Comparison of ENCODE assay signal across 11 cellular contexts in genomic region chr15:90685688-90686434, GRCh38. TPM values are rescaled to one million over a fixed set of nuclear protein-coding genes. Genes with fewer than 3 reads are reported as not detected.
A peak's percentile ranks its signal among the peaks of the same experiment; 100 is the strongest.
DNase-seq lines count a peak whose midpoint lies in the region; ATAC-seq and TF ChIP-seq lines count a peak whose summit lies in the region.
"Had no signal": no experiment of that assay in that cellular context is flagged by ENCODE, and none has a peak within 500 bp of the region (broad histone marks: within the 10 kb centered on the region; RNA-seq: fewer than 3 reads in every experiment).

No MANE protein-coding gene starts in this region.

- H3K4me3 ChIP-seq in OCI-LY3 (ENCODE audit: low read length) (no peak overlapping the region), GM23338 (no peak overlapping the region)
- H3K4me3 ChIP-seq: esophagus muscularis mucosa had no signal

- H3K4me1 Mint-ChIP-seq in activated T-cell treated with anti-CD3 and anti-CD28 coated beads, Interleukin-2, amount 50 U/mL, for 72 hours (ENCODE audit: low read depth) = peaks cover 48% of the 10 kb centered on the region
- H3K4me1 Mint-ChIP-seq in stimulated activated memory B cell treated with anti-CD40 and anti-IgM and Interleukin-4, amounts not matched to agents 10 μg/mL and 1 μg/mL and 100 μg/mL, for 72 hours = peaks cover 17% of the 10 kb centered on the region
- H3K4me1 Mint-ChIP-seq in GM23338 = peaks cover 5% of the 10 kb centered on the region; the same call in 2 of the 3 replicates

- no peaks in the 10 kb centered on the region for H3K9me3 Mint-ChIP-seq in activated T-cell treated with anti-CD3 and anti-CD28 coated beads, Interleukin-2, amount 50 U/mL, for 72 hours
- H3K9me3 Mint-ChIP-seq in stimulated activated memory B cell treated with anti-CD40 and anti-IgM and Interleukin-4, amounts not matched to agents 10 μg/mL and 1 μg/mL and 100 μg/mL, for 72 hours = no peaks in the 10 kb centered on the region
- H3K9me3 Mint-ChIP-seq in GM23338 = peaks cover 3% of the 10 kb centered on the region; the same call in 1 of the 3 replicates

- H4K20me1 ChIP-seq in OCI-LY3 (ENCODE audit: insufficient read depth, low read length) (no peaks in the 10 kb centered on the region), GM23338 (replicated peaks; ENCODE audit: insufficient read depth) (no peaks in the 10 kb centered on the region)

- H3K4me2 ChIP-seq in OCI-LY3 (ENCODE audit: low read length) = peak overlapping the region; percentile 35
- H3K4me2 ChIP-seq in GM23338 = no peak overlapping the region

- peak in 1 of 2 donors; percentile 3 for ATAC-seq in activated T-cell treated with anti-CD3 and anti-CD28 coated beads, Interleukin-2, amount 50 U/mL, for 72 hours (replicated peaks in 1 of 2)
- ATAC-seq in HG02973 (IDR thresholded peaks at IDR 0.05; ENCODE audit: unreplicated experiment) = peak; percentile 27
- peak; percentile 53 for ATAC-seq in stimulated activated memory B cell treated with anti-CD40 and anti-IgM and Interleukin-4, amounts not matched to agents 10 μg/mL and 1 μg/mL and 100 μg/mL, for 72 hours
- no peak for ATAC-seq in GM23338

- TF ChIP-seq CTCF in OCI-LY3 (IDR thresholded peaks at IDR 0.05; ENCODE audit: low read depth, low read length) = no peak
- no peak for TF ChIP-seq CTCF in GM23338 (conservative IDR thresholded peaks at IDR 0.05; ENCODE audit: low read depth in 2 of 2)

- peak overlapping the region; percentile 2; the same call in 1 of the 2 replicates for H3K27ac ChIP-seq in OCI-LY3 (ENCODE audit: low read length)
- no peak overlapping the region for H3K27ac ChIP-seq in GM23338 (ENCODE audit: low read depth)
- H3K27ac ChIP-seq: esophagus muscularis mucosa had no signal

- H3K27ac Mint-ChIP-seq in activated T-cell treated with anti-CD3 and anti-CD28 coated beads, Interleukin-2, amount 50 U/mL, for 72 hours = peak overlapping the region; percentile 94
- peak overlapping the region; percentile 60 for H3K27ac Mint-ChIP-seq in stimulated activated memory B cell treated with anti-CD40 and anti-IgM and Interleukin-4, amounts not matched to agents 10 μg/mL and 1 μg/mL and 100 μg/mL, for 72 hours
- no peak overlapping the region for H3K27ac Mint-ChIP-seq in GM23338

- H3K36me3 ChIP-seq in OCI-LY3 (replicated peaks; ENCODE audit: low read depth, low read length) (no peaks in the 10 kb centered on the region), GM23338 (ENCODE audit: insufficient read depth) (no peaks in the 10 kb centered on the region; the same call in 1 of the 2 replicates)
- H3K36me3 ChIP-seq: esophagus muscularis mucosa had no signal

- H3K9me2 ChIP-seq in GM23338 (ENCODE audit: insufficient read depth) = no peaks in the 10 kb centered on the region; the same call in 1 of the 2 replicates

- no peak overlapping the region for H3K9ac ChIP-seq in OCI-LY3 (ENCODE audit: low read length)

- H3K4me1 ChIP-seq in OCI-LY3 (ENCODE audit: low read length) = peaks cover 18% of the 10 kb centered on the region
- no peaks in the 10 kb centered on the region for H3K4me1 ChIP-seq in GM23338 (ENCODE audit: insufficient read depth)

- no peaks in the 10 kb centered on the region for H3F3A ChIP-seq in GM23338 (replicated peaks; ENCODE audit: low read depth)

- H3K79me2 ChIP-seq in OCI-LY3 (ENCODE audit: low read length) (no peaks in the 10 kb centered on the region), GM23338 (replicated peaks; ENCODE audit: insufficient read depth) (no peaks in the 10 kb centered on the region)

- DNase-seq in activated T-cell treated with anti-CD3 and anti-CD28 coated beads, Interleukin-2, amount 50 U/mL, for 72 hours = no peak
- DNase-seq in activated T-cell treated with anti-CD3 and anti-CD28 coated beads, Interleukin-2, amount 50 U/mL, for 48 hours = no peak
- no peak for DNase-seq in cerebellar nuclear complex (lab: John Stamatoyannopoulos, UW)
- DNase-seq in DMS53 treated with DMSO at 0.1 percent for 48 hours (lab: John Stamatoyannopoulos, UW; ENCODE audit: unreplicated experiment) = no peak
- DNase-seq in GM23338 (ENCODE audit: low spot score) = no peak
- DNase-seq: activated effector memory CD4-positive, alpha-beta T cell treated with Interleukin-2 at 50 U/mL for 16 hours; NCI-H446 had no signal

- H2AFZ ChIP-seq in OCI-LY3 (ENCODE audit: low read depth, low read length) (no peak overlapping the region), GM23338 (no peak overlapping the region)

- H3K9me3 ChIP-seq in OCI-LY3 (ENCODE audit: insufficient read depth, low read length) = no peaks in the 10 kb centered on the region
- H3K9me3 ChIP-seq: esophagus muscularis mucosa had no signal

- H3K36me3 Mint-ChIP-seq in activated T-cell treated with anti-CD3 and anti-CD28 coated beads, Interleukin-2, amount 50 U/mL, for 72 hours (ENCODE audit: insufficient read depth in 2 of 2) = peaks cover 0 to 4% of the 10 kb centered on the region in 2 donors
- H3K36me3 Mint-ChIP-seq in stimulated activated memory B cell treated with anti-CD40 and anti-IgM and Interleukin-4, amounts not matched to agents 10 μg/mL and 1 μg/mL and 100 μg/mL, for 72 hours = no peaks in the 10 kb centered on the region
- H3K36me3 Mint-ChIP-seq in GM23338 (ENCODE audit: low read depth) = peaks cover 2% of the 10 kb centered on the region; the same call in 1 of the 3 replicates

- peak overlapping the region; percentile 26 to 75 for H3K4me3 Mint-ChIP-seq in activated T-cell treated with anti-CD3 and anti-CD28 coated beads, Interleukin-2, amount 50 U/mL, for 72 hours
- H3K4me3 Mint-ChIP-seq in stimulated activated memory B cell treated with anti-CD40 and anti-IgM and Interleukin-4, amounts not matched to agents 10 μg/mL and 1 μg/mL and 100 μg/mL, for 72 hours = no peak overlapping the region
- no peak overlapping the region for H3K4me3 Mint-ChIP-seq in GM23338

- H3K27me3 ChIP-seq in OCI-LY3 (ENCODE audit: low read depth, low read length) (no peaks in the 10 kb centered on the region), GM23338 (ENCODE audit: insufficient read depth) (no peaks in the 10 kb centered on the region)
- H3K27me3 ChIP-seq: esophagus muscularis mucosa had no signal

- peaks cover 7% of the 10 kb centered on the region for H3K27me3 Mint-ChIP-seq in activated T-cell treated with anti-CD3 and anti-CD28 coated beads, Interleukin-2, amount 50 U/mL, for 72 hours (ENCODE audit: low read depth)
- H3K27me3 Mint-ChIP-seq in stimulated activated memory B cell treated with anti-CD40 and anti-IgM and Interleukin-4, amounts not matched to agents 10 μg/mL and 1 μg/mL and 100 μg/mL, for 72 hours = peaks cover 10% of the 10 kb centered on the region
- peaks cover 10% of the 10 kb centered on the region for H3K27me3 Mint-ChIP-seq in GM23338 (ENCODE audit: insufficient read depth, low read depth, poor library complexity)

TF ChIP-seq in GM23338, 12 proteins besides CTCF, POLR2A, EP300 and RAD21:
- TF ChIP-seq ZNF331 (CRISPR knock-in tag; IDR thresholded peaks at IDR 0.05; ENCODE audit: low read depth) = no peak
- no peak for TF ChIP-seq REST (IDR thresholded peaks at IDR 0.05; ENCODE audit: unreplicated experiment)
- TF ChIP-seq ZNF114 (CRISPR knock-in tag; IDR thresholded peaks at IDR 0.05) = no peak
- TF ChIP-seq JUNB (IDR thresholded peaks at IDR 0.05; ENCODE audit: unreplicated experiment) = no peak
- no peak for TF ChIP-seq CREB1 (CRISPR knock-in tag; IDR thresholded peaks at IDR 0.05; ENCODE audit: low read depth)
- no peak for TF ChIP-seq EZH2phosphoT487 (IDR thresholded peaks at IDR 0.05; ENCODE audit: unreplicated experiment)
- no peak for TF ChIP-seq NANOG (IDR thresholded peaks at IDR 0.05; ENCODE audit: borderline replicate concordance)
- no peak for TF ChIP-seq EZH2 (IDR thresholded peaks at IDR 0.05; ENCODE audit: low read depth, unreplicated experiment)
- no peak for TF ChIP-seq POLR2AphosphoS5 (IDR thresholded peaks at IDR 0.05; ENCODE audit: low read depth)
- no peak for TF ChIP-seq STAT1 (IDR thresholded peaks at IDR 0.05; ENCODE audit: unreplicated experiment)
TF ChIP-seq in GM23338: peak in this region for 0.

RNA-seq across cellular contexts. Expression of gene BLM, which starts 31.3 kb away (rescaled TPM):
- total RNA-seq in activated T-cell treated with anti-CD3 and anti-CD28 coated beads, Interleukin-2, amount 50 U/mL, for 72 hours = 100 to 1,000 TPM in 1 of 2 donors, 10 to 100 TPM in 1; 90.9 to 101 TPM
- 43.1 and 46.0 TPM in 2 replicates for total RNA-seq in GM23338 (2014; rRNA removed; shearing (Covaris generic))
- 43.3 and 43.9 TPM in 2 replicates for polyA plus RNA-seq in GM23338 (2016; fragmentation: Nextera tagmentation; extraction: Ambion mirVana)

Comparison
In these comparisons a context has a peak if more than half of its experiments do, and no peak if none do; other contexts are left out.
1. H3K4me3 Mint-ChIP-seq: peak in activated T-cell treated with anti-CD3 and anti-CD28 coated beads, Interleukin-2, amount 50 U/mL, for 72 hours (2 of 2); none in stimulated activated memory B cell treated with anti-CD40 and anti-IgM and Interleukin-4, amounts not matched to agents 10 μg/mL and 1 μg/mL and 100 μg/mL, for 72 hours (single experiment) and GM23338 (single experiment).